1 cellular context compared by ENCODE assay signal in genomic region chr10:115898242-115898641, GRCh38.
TF ChIP-seq lines count a peak whose summit lies in the region.

No MANE protein-coding gene starts in this region.

TF ChIP-seq in H1, 55 proteins besides CTCF, POLR2A, EP300 and RAD21 (continued from another document):
- TF ChIP-seq TAF7 (optimal IDR thresholded peaks at IDR 0.05; ENCODE audit: borderline replicate concordance, low read depth, low read length) (no peak), SP1 (IDR thresholded peaks at IDR 0.05; ENCODE audit: low read depth, low read length) (no peak), HDAC6 (IDR thresholded peaks at IDR 0.05; ENCODE audit: low read depth, low read length) (no peak), RFX5 (IDR thresholded peaks at IDR 0.05; ENCODE audit: borderline replicate concordance, low read depth, low read length) (no peak), ATF3 (IDR thresholded peaks at IDR 0.05; ENCODE audit: insufficient read depth, low read depth, low read length) (no peak)
- TF ChIP-seq, protein P1, sequence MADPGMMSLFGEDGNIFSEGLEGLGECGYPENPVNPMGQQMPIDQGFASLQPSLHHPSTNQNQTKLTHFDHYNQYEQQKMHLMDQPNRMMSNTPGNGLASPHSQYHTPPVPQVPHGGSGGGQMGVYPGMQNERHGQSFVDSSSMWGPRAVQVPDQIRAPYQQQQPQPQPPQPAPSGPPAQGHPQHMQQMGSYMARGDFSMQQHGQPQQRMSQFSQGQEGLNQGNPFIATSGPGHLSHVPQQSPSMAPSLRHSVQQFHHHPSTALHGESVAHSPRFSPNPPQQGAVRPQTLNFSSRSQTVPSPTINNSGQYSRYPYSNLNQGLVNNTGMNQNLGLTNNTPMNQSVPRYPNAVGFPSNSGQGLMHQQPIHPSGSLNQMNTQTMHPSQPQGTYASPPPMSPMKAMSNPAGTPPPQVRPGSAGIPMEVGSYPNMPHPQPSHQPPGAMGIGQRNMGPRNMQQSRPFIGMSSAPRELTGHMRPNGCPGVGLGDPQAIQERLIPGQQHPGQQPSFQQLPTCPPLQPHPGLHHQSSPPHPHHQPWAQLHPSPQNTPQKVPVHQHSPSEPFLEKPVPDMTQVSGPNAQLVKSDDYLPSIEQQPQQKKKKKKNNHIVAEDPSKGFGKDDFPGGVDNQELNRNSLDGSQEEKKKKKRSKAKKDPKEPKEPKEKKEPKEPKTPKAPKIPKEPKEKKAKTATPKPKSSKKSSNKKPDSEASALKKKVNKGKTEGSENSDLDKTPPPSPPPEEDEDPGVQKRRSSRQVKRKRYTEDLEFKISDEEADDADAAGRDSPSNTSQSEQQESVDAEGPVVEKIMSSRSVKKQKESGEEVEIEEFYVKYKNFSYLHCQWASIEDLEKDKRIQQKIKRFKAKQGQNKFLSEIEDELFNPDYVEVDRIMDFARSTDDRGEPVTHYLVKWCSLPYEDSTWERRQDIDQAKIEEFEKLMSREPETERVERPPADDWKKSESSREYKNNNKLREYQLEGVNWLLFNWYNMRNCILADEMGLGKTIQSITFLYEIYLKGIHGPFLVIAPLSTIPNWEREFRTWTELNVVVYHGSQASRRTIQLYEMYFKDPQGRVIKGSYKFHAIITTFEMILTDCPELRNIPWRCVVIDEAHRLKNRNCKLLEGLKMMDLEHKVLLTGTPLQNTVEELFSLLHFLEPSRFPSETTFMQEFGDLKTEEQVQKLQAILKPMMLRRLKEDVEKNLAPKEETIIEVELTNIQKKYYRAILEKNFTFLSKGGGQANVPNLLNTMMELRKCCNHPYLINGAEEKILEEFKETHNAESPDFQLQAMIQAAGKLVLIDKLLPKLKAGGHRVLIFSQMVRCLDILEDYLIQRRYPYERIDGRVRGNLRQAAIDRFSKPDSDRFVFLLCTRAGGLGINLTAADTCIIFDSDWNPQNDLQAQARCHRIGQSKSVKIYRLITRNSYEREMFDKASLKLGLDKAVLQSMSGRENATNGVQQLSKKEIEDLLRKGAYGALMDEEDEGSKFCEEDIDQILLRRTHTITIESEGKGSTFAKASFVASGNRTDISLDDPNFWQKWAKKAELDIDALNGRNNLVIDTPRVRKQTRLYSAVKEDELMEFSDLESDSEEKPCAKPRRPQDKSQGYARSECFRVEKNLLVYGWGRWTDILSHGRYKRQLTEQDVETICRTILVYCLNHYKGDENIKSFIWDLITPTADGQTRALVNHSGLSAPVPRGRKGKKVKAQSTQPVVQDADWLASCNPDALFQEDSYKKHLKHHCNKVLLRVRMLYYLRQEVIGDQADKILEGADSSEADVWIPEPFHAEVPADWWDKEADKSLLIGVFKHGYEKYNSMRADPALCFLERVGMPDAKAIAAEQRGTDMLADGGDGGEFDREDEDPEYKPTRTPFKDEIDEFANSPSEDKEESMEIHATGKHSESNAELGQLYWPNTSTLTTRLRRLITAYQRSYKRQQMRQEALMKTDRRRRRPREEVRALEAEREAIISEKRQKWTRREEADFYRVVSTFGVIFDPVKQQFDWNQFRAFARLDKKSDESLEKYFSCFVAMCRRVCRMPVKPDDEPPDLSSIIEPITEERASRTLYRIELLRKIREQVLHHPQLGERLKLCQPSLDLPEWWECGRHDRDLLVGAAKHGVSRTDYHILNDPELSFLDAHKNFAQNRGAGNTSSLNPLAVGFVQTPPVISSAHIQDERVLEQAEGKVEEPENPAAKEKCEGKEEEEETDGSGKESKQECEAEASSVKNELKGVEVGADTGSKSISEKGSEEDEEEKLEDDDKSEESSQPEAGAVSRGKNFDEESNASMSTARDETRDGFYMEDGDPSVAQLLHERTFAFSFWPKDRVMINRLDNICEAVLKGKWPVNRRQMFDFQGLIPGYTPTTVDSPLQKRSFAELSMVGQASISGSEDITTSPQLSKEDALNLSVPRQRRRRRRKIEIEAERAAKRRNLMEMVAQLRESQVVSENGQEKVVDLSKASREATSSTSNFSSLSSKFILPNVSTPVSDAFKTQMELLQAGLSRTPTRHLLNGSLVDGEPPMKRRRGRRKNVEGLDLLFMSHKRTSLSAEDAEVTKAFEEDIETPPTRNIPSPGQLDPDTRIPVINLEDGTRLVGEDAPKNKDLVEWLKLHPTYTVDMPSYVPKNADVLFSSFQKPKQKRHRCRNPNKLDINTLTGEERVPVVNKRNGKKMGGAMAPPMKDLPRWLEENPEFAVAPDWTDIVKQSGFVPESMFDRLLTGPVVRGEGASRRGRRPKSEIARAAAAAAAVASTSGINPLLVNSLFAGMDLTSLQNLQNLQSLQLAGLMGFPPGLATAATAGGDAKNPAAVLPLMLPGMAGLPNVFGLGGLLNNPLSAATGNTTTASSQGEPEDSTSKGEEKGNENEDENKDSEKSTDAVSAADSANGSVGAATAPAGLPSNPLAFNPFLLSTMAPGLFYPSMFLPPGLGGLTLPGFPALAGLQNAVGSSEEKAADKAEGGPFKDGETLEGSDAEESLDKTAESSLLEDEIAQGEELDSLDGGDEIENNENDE (IDR thresholded peaks at IDR 0.05; ENCODE audit: insufficient replicate concordance, low read length), result no peak
